Comparison of ENCODE assay signal across 1 cellular context in the genomic region with DNA sequence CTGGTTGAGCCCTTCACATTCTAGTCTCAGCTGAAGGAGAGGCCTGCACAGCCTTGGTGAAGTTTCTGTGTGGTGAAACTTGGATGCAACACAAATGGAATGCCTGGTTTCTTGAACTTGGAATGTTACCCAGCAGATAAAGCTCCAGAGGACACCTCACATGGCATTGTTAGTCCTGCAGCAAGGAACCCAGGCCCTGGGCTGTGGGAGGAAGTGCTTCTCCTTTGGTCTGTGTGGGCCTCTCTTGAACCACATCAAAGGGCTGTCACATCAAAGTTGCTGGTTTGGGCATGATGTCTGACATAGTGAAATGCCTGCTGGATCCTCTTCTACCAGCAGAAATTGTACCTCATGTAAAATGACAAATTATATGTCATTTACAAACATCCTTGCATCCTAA.
TF ChIP-seq lines count a peak whose summit lies in the region.

No MANE protein-coding gene starts in this region.

TF ChIP-seq in IMR-90, 13 proteins besides CTCF, POLR2A, EP300 and RAD21 (continued from another document):
- no peak for TF ChIP-seq RFX5 (IDR thresholded peaks at IDR 0.05; ENCODE audit: low read depth, low read length)
- TF ChIP-seq MAZ (IDR thresholded peaks at IDR 0.05; ENCODE audit: borderline replicate concordance, low read depth, low read length): no peak
- TF ChIP-seq, protein P1, sequence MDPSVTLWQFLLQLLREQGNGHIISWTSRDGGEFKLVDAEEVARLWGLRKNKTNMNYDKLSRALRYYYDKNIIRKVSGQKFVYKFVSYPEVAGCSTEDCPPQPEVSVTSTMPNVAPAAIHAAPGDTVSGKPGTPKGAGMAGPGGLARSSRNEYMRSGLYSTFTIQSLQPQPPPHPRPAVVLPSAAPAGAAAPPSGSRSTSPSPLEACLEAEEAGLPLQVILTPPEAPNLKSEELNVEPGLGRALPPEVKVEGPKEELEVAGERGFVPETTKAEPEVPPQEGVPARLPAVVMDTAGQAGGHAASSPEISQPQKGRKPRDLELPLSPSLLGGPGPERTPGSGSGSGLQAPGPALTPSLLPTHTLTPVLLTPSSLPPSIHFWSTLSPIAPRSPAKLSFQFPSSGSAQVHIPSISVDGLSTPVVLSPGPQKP (IDR thresholded peaks at IDR 0.05; ENCODE audit: borderline replicate concordance, low read depth, low read length): no peak
- no peak for TF ChIP-seq SMC3 (IDR thresholded peaks at IDR 0.05; ENCODE audit: low read depth, low read length)
- no peak for TF ChIP-seq BHLHE40 (IDR thresholded peaks at IDR 0.05; ENCODE audit: low read depth, low read length)
- no peak for TF ChIP-seq MAFK (IDR thresholded peaks at IDR 0.05; ENCODE audit: low read depth, low read length)
TF ChIP-seq in IMR-90: peak in this region for 0.
